11 cellular contexts compared by ENCODE assay signal in genomic region chr20:32465092-32465900, GRCh38.
DNase-seq lines count a peak whose midpoint lies in the region; ATAC-seq and TF ChIP-seq lines count a peak whose summit lies in the region.
"Had no signal": no experiment of that assay in that cellular context is flagged by ENCODE, and none has a peak within 500 bp of the region (broad histone marks: within the 10 kb centered on the region; RNA-seq: fewer than 3 reads in every experiment).

No MANE protein-coding gene starts in this region.

- no peaks in the 10 kb centered on the region for H3K36me3 Mint-ChIP-seq in activated naive CD4-positive, alpha-beta T cell treated with anti-CD3 and anti-CD28 coated beads, Interleukin-2, amount 50 U/mL, for 72 hours
- peaks cover 0 to 21% (median 0%) of the 10 kb centered on the region in 3 donors for H3K36me3 Mint-ChIP-seq in naive thymus-derived CD8-positive, alpha-beta T cell

- no peak for ATAC-seq in activated naive CD4-positive, alpha-beta T cell treated with anti-CD3 and anti-CD28 coated beads, Interleukin-2, amount 50 U/mL, for 72 hours
- ATAC-seq in naive thymus-derived CD8-positive, alpha-beta T cell = no peak
- ATAC-seq in HG03432 (IDR thresholded peaks at IDR 0.05; ENCODE audit: unreplicated experiment) = no peak

- TF ChIP-seq CTCF in fibroblast of the aortic adventitia (IDR thresholded peaks at IDR 0.05; ENCODE audit: insufficient read depth, low read length) = no peak

- no peaks in the 10 kb centered on the region for H3K9me3 Mint-ChIP-seq in activated naive CD4-positive, alpha-beta T cell treated with anti-CD3 and anti-CD28 coated beads, Interleukin-2, amount 50 U/mL, for 72 hours
- H3K9me3 Mint-ChIP-seq in naive thymus-derived CD8-positive, alpha-beta T cell = no peaks in the 10 kb centered on the region
- H3K9me3 Mint-ChIP-seq: activated CD4-positive, alpha-beta T cell treated with anti-CD3 and anti-CD28 coated beads, Interleukin-2, amount 10 ng/mL, durations not matched to agents 24 days and 14 days had no signal

- H3K27me3 Mint-ChIP-seq in naive thymus-derived CD8-positive, alpha-beta T cell = no peaks in the 10 kb centered on the region
- H3K27me3 Mint-ChIP-seq: activated CD4-positive, alpha-beta T cell treated with anti-CD3 and anti-CD28 coated beads, Interleukin-2, amount 10 ng/mL, durations not matched to agents 24 days and 14 days had no signal

- no peak overlapping the region for H3K4me3 ChIP-seq in fibroblast of the aortic adventitia (ENCODE audit: low read depth, low read length)

- H3K4me3 Mint-ChIP-seq in naive thymus-derived CD8-positive, alpha-beta T cell = no peak overlapping the region
- H3K4me3 Mint-ChIP-seq: activated CD4-positive, alpha-beta T cell treated with anti-CD3 and anti-CD28 coated beads, Interleukin-2, amount 10 ng/mL, durations not matched to agents 24 days and 14 days had no signal

- no peak for DNase-seq in activated naive CD4-positive, alpha-beta T cell treated with anti-CD3 and anti-CD28 coated beads, Interleukin-2, amount 50 U/mL, for 72 hours (ENCODE audit: low spot score in 2 of 2)
- DNase-seq in activated naive CD4-positive, alpha-beta T cell treated with anti-CD3 and anti-CD28 coated beads, Interleukin-2, amount 50 U/mL, for 16 hours = no peak
- DNase-seq in fibroblast of the aortic adventitia (ENCODE audit: low read depth) (peak; percentile 73), MV-4-11 (lab: John Stamatoyannopoulos, UW) (no peak), NCI-H2196 (lab: John Stamatoyannopoulos, UW; ENCODE audit: unreplicated experiment) (no peak)
- DNase-seq in naive thymus-derived CD8-positive, alpha-beta T cell = peak in 1 of 10 donors; percentile 50
- DNase-seq in activated naive CD4-positive, alpha-beta T cell (lab: John Stamatoyannopoulos, UW) = no peak
- DNase-seq: 8988T; activated CD4-positive, alpha-beta T cell treated with anti-CD3 and anti-CD28 coated beads, Interleukin-2, amount 10 ng/mL, durations not matched to agents 24 days and 14 days; NCI-H524 had no signal

- peak overlapping the region; percentile 35 to 81 for H3K27ac Mint-ChIP-seq in activated naive CD4-positive, alpha-beta T cell treated with anti-CD3 and anti-CD28 coated beads, Interleukin-2, amount 50 U/mL, for 72 hours
- H3K27ac Mint-ChIP-seq in naive thymus-derived CD8-positive, alpha-beta T cell = peak overlapping the region in 6 of 10 donors; percentile 27 to 79 (median 38)
- H3K27ac Mint-ChIP-seq: activated CD4-positive, alpha-beta T cell treated with anti-CD3 and anti-CD28 coated beads, Interleukin-2, amount 10 ng/mL, durations not matched to agents 24 days and 14 days had no signal

- POLR2A ChIA-PET in naive thymus-derived CD8-positive, alpha-beta T cell (lab: Charles Lee) = interaction anchor here (1.0 kb wide), 1 partner anchor 18 kb away, joined by 5 read pairs; no protein-coding TSS in a partner anchor

- peaks cover 3 to 19% (median 4%) of the 10 kb centered on the region in 4 donors for H3K4me1 Mint-ChIP-seq in naive thymus-derived CD8-positive, alpha-beta T cell
- H3K4me1 Mint-ChIP-seq: activated CD4-positive, alpha-beta T cell treated with anti-CD3 and anti-CD28 coated beads, Interleukin-2, amount 10 ng/mL, durations not matched to agents 24 days and 14 days had no signal
